In genomic region chr4:53587123-53587522, GRCh38 we compare ENCODE assay signal across 1 cellular context.
TF ChIP-seq lines count a peak whose summit lies in the region.

No MANE protein-coding gene starts in this region.

TF ChIP-seq in SK-N-SH treated with all-trans-retinoic acid at 6 μM for 48 hours, 23 proteins besides CTCF, POLR2A, EP300 and RAD21 (continued from another document):
- TF ChIP-seq TCF4 (CRISPR knock-in tag; IDR thresholded peaks at IDR 0.05; ENCODE audit: borderline replicate concordance) (no peak), OSR1 (CRISPR knock-in tag; IDR thresholded peaks at IDR 0.05) (no peak), ARNTL (CRISPR knock-in tag; IDR thresholded peaks at IDR 0.05; ENCODE audit: borderline replicate concordance, low read depth) (no peak), TSHZ2 (CRISPR knock-in tag; IDR thresholded peaks at IDR 0.05) (no peak), RARB (CRISPR knock-in tag; IDR thresholded peaks at IDR 0.05) (no peak)
- TF ChIP-seq, protein P1, sequence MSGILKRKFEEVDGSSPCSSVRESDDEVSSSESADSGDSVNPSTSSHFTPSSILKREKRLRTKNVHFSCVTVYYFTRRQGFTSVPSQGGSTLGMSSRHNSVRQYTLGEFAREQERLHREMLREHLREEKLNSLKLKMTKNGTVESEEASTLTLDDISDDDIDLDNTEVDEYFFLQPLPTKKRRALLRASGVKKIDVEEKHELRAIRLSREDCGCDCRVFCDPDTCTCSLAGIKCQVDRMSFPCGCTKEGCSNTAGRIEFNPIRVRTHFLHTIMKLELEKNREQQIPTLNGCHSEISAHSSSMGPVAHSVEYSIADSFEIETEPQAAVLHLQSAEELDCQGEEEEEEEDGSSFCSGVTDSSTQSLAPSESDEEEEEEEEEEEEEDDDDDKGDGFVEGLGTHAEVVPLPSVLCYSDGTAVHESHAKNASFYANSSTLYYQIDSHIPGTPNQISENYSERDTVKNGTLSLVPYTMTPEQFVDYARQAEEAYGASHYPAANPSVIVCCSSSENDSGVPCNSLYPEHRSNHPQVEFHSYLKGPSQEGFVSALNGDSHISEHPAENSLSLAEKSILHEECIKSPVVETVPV (CRISPR knock-in tag; IDR thresholded peaks at IDR 0.05): no peak
TF ChIP-seq in SK-N-SH treated with all-trans-retinoic acid at 6 μM for 48 hours: peak in this region for 0.
